11 cellular contexts compared by ENCODE assay signal in the genomic region with DNA sequence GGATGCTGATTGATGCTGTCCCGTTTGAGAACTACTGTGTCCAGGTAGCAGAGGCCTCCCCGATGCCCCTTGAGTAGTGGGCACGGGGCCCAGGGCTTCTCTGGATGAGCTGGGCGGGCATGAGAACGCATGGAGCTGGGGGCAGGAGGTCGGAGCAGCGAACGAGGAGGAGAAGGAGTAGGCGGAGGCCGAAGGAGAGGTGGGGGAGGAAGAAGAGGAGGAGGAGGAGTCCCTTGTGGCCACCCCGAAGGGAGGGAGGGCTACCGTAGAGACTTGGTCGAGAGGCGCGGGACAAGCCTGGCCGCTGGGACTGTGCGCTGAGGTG.
DNase-seq lines count a peak whose midpoint lies in the region; ATAC-seq and TF ChIP-seq lines count a peak whose summit lies in the region.
"Had no signal": no experiment of that assay in that cellular context is flagged by ENCODE, and none has a peak within 500 bp of the region (broad histone marks: within the 10 kb centered on the region; RNA-seq: fewer than 3 reads in every experiment).

No MANE protein-coding gene starts in this region.

- TF ChIP-seq CTCF in mammary epithelial cell (conservative IDR thresholded peaks at IDR 0.05 in 1 of 2, IDR thresholded peaks at IDR 0.05 in 1 of 2; ENCODE audit: extremely low read depth in 1 of 2, insufficient read depth in 1 of 2, low read depth in 1 of 2, low read length in 2 of 2) = no peak
- no peak for TF ChIP-seq CTCF in breast epithelium (IDR thresholded peaks at IDR 0.05)
- no peak for TF ChIP-seq CTCF in type B pancreatic cell (conservative IDR thresholded peaks at IDR 0.05)

- intact Hi-C loops in mammary epithelial cell (cut with micrococcal nuclease) (no loop called here), breast epithelium (cut with DNase I; ENCODE audit: low total_unique reads) (no loop called here)

- CTCF ChIA-PET in mammary epithelial cell (lab: Charles Lee; ENCODE audit: low non-redundant PET) = no interaction called here

- WGBS in mammary epithelial cell (ENCODE audit: low coverage, missing lambda C conversion rate) = 3% methylated on average over 13 of the region's 17 CpGs

- POLR2A ChIA-PET in activated naive CD8-positive, alpha-beta T cell treated with anti-CD3 and anti-CD28 coated beads, Interleukin-2, amount 10 ng/mL, durations not matched to agents 7 days and 5 days (lab: Charles Lee) = no interaction called here

- dilution Hi-C loops in mammary epithelial cell (cut with HindIII; ENCODE audit: low sequenced_read_pairs) = no loop called here

- H3K9ac ChIP-seq in mammary epithelial cell (ENCODE audit: insufficient read depth, low read length) = no peak overlapping the region

- H3K4me1 ChIP-seq in mammary epithelial cell (ENCODE audit: insufficient read depth, low read length) (peaks cover 4% of the 10 kb centered on the region), breast epithelium (no peaks in the 10 kb centered on the region)

- peaks cover 28% of the 10 kb centered on the region for H3K27me3 ChIP-seq in mammary epithelial cell (ENCODE audit: insufficient read depth, low read length)
- H3K27me3 ChIP-seq in breast epithelium = peaks cover 0 to 44% of the 10 kb centered on the region in 2 donors

- H3K36me3 ChIP-seq in mammary epithelial cell (ENCODE audit: insufficient read depth, low read length) (no peaks in the 10 kb centered on the region), breast epithelium (no peaks in the 10 kb centered on the region)

- in situ Hi-C loops in mammary epithelial cell (cut with MboI; ENCODE audit: low sequenced_read_pairs in 2 of 2) = no loop called here

- DNase-seq in mammary epithelial cell = no peak
- DNase-seq in breast epithelium (ENCODE audit: low spot score in 2 of 2) = no peak
- DNase-seq in activated naive CD8-positive, alpha-beta T cell treated with anti-CD3 and anti-CD28 coated beads, Interleukin-2, amount 10 ng/mL, durations not matched to agents 7 days and 5 days = no peak
- peak; percentile 56 for DNase-seq in islet precursor cell
- DNase-seq in type B pancreatic cell (ENCODE audit: extremely low spot score, unreplicated experiment) = no peak
- no peak for DNase-seq in NCI-H1105 treated with DMSO at 0.1 percent for 48 hours (lab: John Stamatoyannopoulos, UW)
- DNase-seq: Kasumi-1, NCI-H2081 had no signal

- H3K27me3 Mint-ChIP-seq in activated naive CD8-positive, alpha-beta T cell treated with anti-CD3 and anti-CD28 coated beads, Interleukin-2, amount 10 ng/mL, durations not matched to agents 7 days and 5 days = peaks cover 65% of the 10 kb centered on the region
- H3K27me3 Mint-ChIP-seq in type B pancreatic cell = peaks cover 75% of the 10 kb centered on the region

- no peak for TF ChIP-seq POLR2A in breast epithelium (IDR thresholded peaks at IDR 0.05)

- H3K9me3 ChIP-seq in mammary epithelial cell (replicated peaks; ENCODE audit: insufficient read depth, low read length) = no peaks in the 10 kb centered on the region
- no peaks in the 10 kb centered on the region for H3K9me3 ChIP-seq in breast epithelium

- H4K20me1 ChIP-seq in mammary epithelial cell (ENCODE audit: insufficient read depth, low read length) = no peaks in the 10 kb centered on the region

- H3K27ac ChIP-seq in mammary epithelial cell (ENCODE audit: insufficient read depth, low read depth, low read length) = no peak overlapping the region
- no peak overlapping the region for H3K27ac ChIP-seq in breast epithelium

- H3K4me2 ChIP-seq in mammary epithelial cell (ENCODE audit: insufficient read depth, low read depth, low read length) = peak overlapping the region; percentile 28

- peak overlapping the region; percentile 53 for H3K4me3 Mint-ChIP-seq in activated naive CD8-positive, alpha-beta T cell treated with anti-CD3 and anti-CD28 coated beads, Interleukin-2, amount 10 ng/mL, durations not matched to agents 7 days and 5 days
- peak overlapping the region; percentile 85 for H3K4me3 Mint-ChIP-seq in type B pancreatic cell

- H3K9me3 Mint-ChIP-seq in activated naive CD8-positive, alpha-beta T cell treated with anti-CD3 and anti-CD28 coated beads, Interleukin-2, amount 10 ng/mL, durations not matched to agents 7 days and 5 days = no peaks in the 10 kb centered on the region
- H3K9me3 Mint-ChIP-seq in type B pancreatic cell = no peaks in the 10 kb centered on the region

- peaks cover 7% of the 10 kb centered on the region for H3K4me1 Mint-ChIP-seq in activated naive CD8-positive, alpha-beta T cell treated with anti-CD3 and anti-CD28 coated beads, Interleukin-2, amount 10 ng/mL, durations not matched to agents 7 days and 5 days
- peaks cover 5% of the 10 kb centered on the region for H3K4me1 Mint-ChIP-seq in type B pancreatic cell (ENCODE audit: unreplicated experiment)

- H3K36me3 Mint-ChIP-seq in activated naive CD8-positive, alpha-beta T cell treated with anti-CD3 and anti-CD28 coated beads, Interleukin-2, amount 10 ng/mL, durations not matched to agents 7 days and 5 days = peaks cover 2% of the 10 kb centered on the region
- peaks cover 4% of the 10 kb centered on the region for H3K36me3 Mint-ChIP-seq in type B pancreatic cell

- H3K4me3 ChIP-seq in mammary epithelial cell (replicated peaks in 1 of 3; ENCODE audit: insufficient read depth in 1 of 3, low read depth in 2 of 3, low read length in 3 of 3) (no peak overlapping the region), breast epithelium (peak overlapping the region in 1 of 3 donors; percentile 50)

- no peak overlapping the region for H3K27ac Mint-ChIP-seq in activated naive CD8-positive, alpha-beta T cell treated with anti-CD3 and anti-CD28 coated beads, Interleukin-2, amount 10 ng/mL, durations not matched to agents 7 days and 5 days
- H3K27ac Mint-ChIP-seq in type B pancreatic cell = no peak overlapping the region

- no TSS peak for BruUV-seq in mammary epithelial cell (replicated peaks; lab: Mats Ljungman, UMichigan)

- H2AFZ ChIP-seq in mammary epithelial cell (ENCODE audit: low read depth, low read length) = peak overlapping the region; percentile 1

- no peak for ATAC-seq in activated naive CD8-positive, alpha-beta T cell treated with anti-CD3 and anti-CD28 coated beads, Interleukin-2, amount 10 ng/mL, durations not matched to agents 7 days and 5 days (ENCODE audit: low read depth)
- ATAC-seq in HG03521 (IDR thresholded peaks at IDR 0.05; ENCODE audit: unreplicated experiment) = no peak
- ATAC-seq in GM18867 (IDR thresholded peaks at IDR 0.05; ENCODE audit: unreplicated experiment) = no peak
- ATAC-seq: left lobe of liver had no signal

- H3K79me2 ChIP-seq in mammary epithelial cell (ENCODE audit: insufficient read depth, low read length) = no peaks in the 10 kb centered on the region
